In the genomic region with DNA sequence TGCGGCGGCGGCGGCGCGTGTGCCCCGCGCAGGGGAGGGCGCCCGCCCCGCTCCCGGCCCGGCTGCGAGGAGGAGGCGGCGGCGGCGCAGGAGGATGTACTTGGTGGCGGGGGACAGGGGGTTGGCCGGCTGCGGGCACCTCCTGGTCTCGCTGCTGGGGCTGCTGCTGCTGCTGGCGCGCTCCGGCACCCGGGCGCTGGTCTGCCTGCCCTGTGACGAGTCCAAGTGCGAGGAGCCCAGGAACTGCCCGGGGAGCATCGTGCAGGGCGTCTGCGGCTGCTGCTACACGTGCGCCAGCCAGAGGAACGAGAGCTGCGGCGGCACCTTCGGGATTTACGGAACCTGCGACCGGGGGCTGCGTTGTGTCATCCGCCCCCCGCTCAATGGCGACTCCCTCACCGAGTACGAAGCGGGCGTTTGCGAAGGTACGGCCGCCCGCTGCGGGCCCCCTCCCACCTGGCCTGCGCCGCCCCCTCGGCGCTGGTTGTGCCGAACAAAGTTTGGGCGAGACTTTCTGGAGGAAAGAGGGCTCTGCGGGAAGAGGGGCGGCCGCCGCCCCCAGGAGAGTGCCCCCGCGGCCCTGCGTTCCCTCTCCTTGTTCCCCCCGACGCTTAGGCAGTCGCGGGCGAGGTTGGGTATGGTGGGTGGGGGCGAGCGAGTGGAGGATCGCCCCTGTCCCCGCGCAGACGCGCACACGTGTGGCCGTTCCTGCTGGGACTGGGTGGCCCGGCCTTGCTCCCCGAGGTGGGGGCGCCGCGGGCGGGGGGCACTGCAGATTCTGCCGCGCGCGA, we compare ENCODE assay signal across 1 cellular context.
TF ChIP-seq lines count a peak whose summit lies in the region.

No MANE protein-coding gene starts in this region.

TF ChIP-seq in HepG2, 621 proteins besides CTCF, POLR2A, EP300 and RAD21 (continued from another document and continues in another):
- no peak for TF ChIP-seq ZNF784 (CRISPR knock-in tag; IDR thresholded peaks at IDR 0.05; ENCODE audit: borderline replicate concordance)
- no peak for TF ChIP-seq ZBTB1 (CRISPR knock-in tag; IDR thresholded peaks at IDR 0.05; ENCODE audit: borderline replicate concordance)
- no peak for TF ChIP-seq WIZ (CRISPR knock-in tag; IDR thresholded peaks at IDR 0.05)
- no peak; the same call in 1 of the 2 replicates for TF ChIP-seq ESRRA (CRISPR knock-in tag; IDR thresholded peaks at IDR 0.05; ENCODE audit: low read depth)
- TF ChIP-seq EEA1 (CRISPR knock-in tag; IDR thresholded peaks at IDR 0.05; ENCODE audit: borderline replicate concordance): no peak
- no peak for TF ChIP-seq RFX3 (CRISPR knock-in tag; IDR thresholded peaks at IDR 0.05)
- TF ChIP-seq REL (CRISPR knock-in tag; conservative IDR thresholded peaks at IDR 0.05): no peak
- TF ChIP-seq NFRKB (IDR thresholded peaks at IDR 0.05): no peak
- no peak for TF ChIP-seq ZNF772 (CRISPR knock-in tag; IDR thresholded peaks at IDR 0.05)
- peak; percentile 25; the same call in 1 of the 2 replicates for TF ChIP-seq ZNF20 (CRISPR knock-in tag; IDR thresholded peaks at IDR 0.05)
- no peak for TF ChIP-seq NR3C1 (CRISPR knock-in tag; IDR thresholded peaks at IDR 0.05)
- no peak for TF ChIP-seq ZNF350 (CRISPR knock-in tag; IDR thresholded peaks at IDR 0.05; ENCODE audit: borderline replicate concordance, low read depth)
- no peak for TF ChIP-seq ELK4 (CRISPR knock-in tag; IDR thresholded peaks at IDR 0.05; ENCODE audit: borderline replicate concordance)
- 0 out of 2 replicates have a peak, but pooled peaks have one; percentile 21 for TF ChIP-seq ZGPAT (CRISPR knock-in tag; IDR thresholded peaks at IDR 0.05)
- no peak for TF ChIP-seq NFKB2 (CRISPR knock-in tag; IDR thresholded peaks at IDR 0.05; ENCODE audit: borderline replicate concordance)
- no peak for TF ChIP-seq HBP1 (CRISPR knock-in tag; IDR thresholded peaks at IDR 0.05; ENCODE audit: low read depth)
- no peak for TF ChIP-seq ZNF382 (CRISPR knock-in tag; IDR thresholded peaks at IDR 0.05; ENCODE audit: borderline replicate concordance)
- TF ChIP-seq EHMT2 (IDR thresholded peaks at IDR 0.05; ENCODE audit: borderline replicate concordance, low read depth, low read length): no peak
- TF ChIP-seq NFAT5 (CRISPR knock-in tag; IDR thresholded peaks at IDR 0.05): no peak
- TF ChIP-seq IKZF5 (CRISPR knock-in tag; IDR thresholded peaks at IDR 0.05): 0 out of 2 replicates have a peak, but pooled peaks have one; percentile 30
- TF ChIP-seq ZBTB26 (CRISPR knock-in tag; IDR thresholded peaks at IDR 0.05; ENCODE audit: borderline replicate concordance): no peak
- TF ChIP-seq KMT2A (CRISPR knock-in tag; IDR thresholded peaks at IDR 0.05): peak; percentile 65
- TF ChIP-seq AGO1 (IDR thresholded peaks at IDR 0.05; ENCODE audit: low read depth, low read length, poor library complexity, severe bottlenecking): no peak
- no peak for TF ChIP-seq RARA (CRISPR knock-in tag; IDR thresholded peaks at IDR 0.05)
- TF ChIP-seq SP2 (CRISPR knock-in tag; IDR thresholded peaks at IDR 0.05): peak; percentile 22; the same call in 1 of the 2 replicates
- no peak for TF ChIP-seq ZNF510 (CRISPR knock-in tag; IDR thresholded peaks at IDR 0.05; ENCODE audit: low read depth)
- no peak for TF ChIP-seq TEAD3 (CRISPR knock-in tag; optimal IDR thresholded peaks at IDR 0.05; ENCODE audit: borderline replicate concordance)
- TF ChIP-seq, protein P1, sequence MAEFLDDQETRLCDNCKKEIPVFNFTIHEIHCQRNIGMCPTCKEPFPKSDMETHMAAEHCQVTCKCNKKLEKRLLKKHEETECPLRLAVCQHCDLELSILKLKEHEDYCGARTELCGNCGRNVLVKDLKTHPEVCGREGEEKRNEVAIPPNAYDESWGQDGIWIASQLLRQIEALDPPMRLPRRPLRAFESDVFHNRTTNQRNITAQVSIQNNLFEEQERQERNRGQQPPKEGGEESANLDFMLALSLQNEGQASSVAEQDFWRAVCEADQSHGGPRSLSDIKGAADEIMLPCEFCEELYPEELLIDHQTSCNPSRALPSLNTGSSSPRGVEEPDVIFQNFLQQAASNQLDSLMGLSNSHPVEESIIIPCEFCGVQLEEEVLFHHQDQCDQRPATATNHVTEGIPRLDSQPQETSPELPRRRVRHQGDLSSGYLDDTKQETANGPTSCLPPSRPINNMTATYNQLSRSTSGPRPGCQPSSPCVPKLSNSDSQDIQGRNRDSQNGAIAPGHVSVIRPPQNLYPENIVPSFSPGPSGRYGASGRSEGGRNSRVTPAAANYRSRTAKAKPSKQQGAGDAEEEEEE (CRISPR knock-in tag; IDR thresholded peaks at IDR 0.05; ENCODE audit: borderline replicate concordance): no peak
- no peak for TF ChIP-seq ZNF282 (IDR thresholded peaks at IDR 0.05; ENCODE audit: partially characterized antibody)
- no peak for TF ChIP-seq CHD2 (IDR thresholded peaks at IDR 0.05; ENCODE audit: low read depth, low read length)
- TF ChIP-seq ZNF703 (CRISPR knock-in tag; IDR thresholded peaks at IDR 0.05; ENCODE audit: borderline replicate concordance): peak; percentile 40; the same call in 1 of the 2 replicates
- no peak for TF ChIP-seq ZNF430 (CRISPR knock-in tag; IDR thresholded peaks at IDR 0.05)
- TF ChIP-seq ZFP82 (CRISPR knock-in tag; IDR thresholded peaks at IDR 0.05; ENCODE audit: borderline replicate concordance): peak; percentile 84; the same call in 1 of the 2 replicates
- TF ChIP-seq CSRNP1 (CRISPR knock-in tag; IDR thresholded peaks at IDR 0.05): no peak
- no peak for TF ChIP-seq KLF9 (CRISPR knock-in tag; IDR thresholded peaks at IDR 0.05; ENCODE audit: low read depth)
- TF ChIP-seq KDM5B (CRISPR knock-in tag; IDR thresholded peaks at IDR 0.05; ENCODE audit: borderline replicate concordance): peak; percentile 71
- TF ChIP-seq NCOA2 (CRISPR knock-in tag; IDR thresholded peaks at IDR 0.05): no peak
- TF ChIP-seq, protein P2, sequence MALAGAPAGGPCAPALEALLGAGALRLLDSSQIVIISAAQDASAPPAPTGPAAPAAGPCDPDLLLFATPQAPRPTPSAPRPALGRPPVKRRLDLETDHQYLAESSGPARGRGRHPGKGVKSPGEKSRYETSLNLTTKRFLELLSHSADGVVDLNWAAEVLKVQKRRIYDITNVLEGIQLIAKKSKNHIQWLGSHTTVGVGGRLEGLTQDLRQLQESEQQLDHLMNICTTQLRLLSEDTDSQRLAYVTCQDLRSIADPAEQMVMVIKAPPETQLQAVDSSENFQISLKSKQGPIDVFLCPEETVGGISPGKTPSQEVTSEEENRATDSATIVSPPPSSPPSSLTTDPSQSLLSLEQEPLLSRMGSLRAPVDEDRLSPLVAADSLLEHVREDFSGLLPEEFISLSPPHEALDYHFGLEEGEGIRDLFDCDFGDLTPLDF (CRISPR knock-in tag; IDR thresholded peaks at IDR 0.05): no peak
- TF ChIP-seq ZNF343 (CRISPR knock-in tag; IDR thresholded peaks at IDR 0.05): no peak
- TF ChIP-seq NFE2L1 (CRISPR knock-in tag; IDR thresholded peaks at IDR 0.05; ENCODE audit: borderline replicate concordance): 0 out of 2 replicates have a peak, but pooled peaks have one; percentile 38
- TF ChIP-seq SMARCE1 (IDR thresholded peaks at IDR 0.05; ENCODE audit: borderline replicate concordance): no peak
- TF ChIP-seq ZKSCAN5 (CRISPR knock-in tag; IDR thresholded peaks at IDR 0.05): 0 out of 2 replicates have a peak, but pooled peaks have one; percentile 44
- TF ChIP-seq TCF7L2 (IDR thresholded peaks at IDR 0.05; ENCODE audit: low read depth, low read length): no peak
